ENCODE assay signal across 7 cellular contexts in genomic region chr10:104580774-104581675, GRCh38.
A peak's percentile ranks its signal among the peaks of the same experiment; 100 is the strongest.
DNase-seq lines count a peak whose midpoint lies in the region; ATAC-seq, FAIRE-seq and TF ChIP-seq lines count a peak whose summit lies in the region.

No MANE protein-coding gene starts in this region.

- 32% methylated on average over 19 of the region's 20 CpGs for WGBS in mammary epithelial cell (ENCODE audit: low coverage, missing lambda C conversion rate)

- H3K79me2 ChIP-seq in mammary epithelial cell (ENCODE audit: insufficient read depth, low read length) (no peaks in the 10 kb centered on the region), keratinocyte (ENCODE audit: control insufficient read depth, insufficient read depth, low read length) (no peaks in the 10 kb centered on the region)

- DNase-seq in NCI-H1694 treated with DMSO at 0.1 percent for 48 hours (lab: John Stamatoyannopoulos, UW) (peak; percentile 34), mammary epithelial cell (peak; percentile 57), keratinocyte (ENCODE audit: low read depth, low spot score) (peak; percentile 23)
- peak; percentile 45 to 71 for DNase-seq in stimulated activated CD4-positive, alpha-beta T cell treated with anti-CD3 and anti-CD28 coated beads, Interleukin-1b, Interleukin-23, amount 100 ng/mL, for 4 hours (ENCODE audit: low read depth in 2 of 2)

- no peaks in the 10 kb centered on the region for H3K9me1 ChIP-seq in keratinocyte (ENCODE audit: control insufficient read depth, extremely low read depth, insufficient read depth, low read length)

- in situ Hi-C loops in mammary epithelial cell (cut with MboI; ENCODE audit: low sequenced_read_pairs in 2 of 2) = loop anchor here in 1 of 2 donors (25.0 kb wide), 1 partner anchor 294 kb away; no protein-coding TSS in a partner anchor

- H3K36me3 ChIP-seq in mammary epithelial cell (ENCODE audit: insufficient read depth, low read length) (no peaks in the 10 kb centered on the region), keratinocyte (ENCODE audit: control insufficient read depth in 2 of 2, extremely low read depth in 1 of 2, insufficient read depth in 2 of 2, low read length in 2 of 2) (no peaks in the 10 kb centered on the region)

- H2AFZ ChIP-seq in mammary epithelial cell (ENCODE audit: low read depth, low read length) (peak overlapping the region; percentile 40), keratinocyte (ENCODE audit: control insufficient read depth, low read length) (peak overlapping the region; percentile 52)

- no peaks in the 10 kb centered on the region for H4K20me1 ChIP-seq in mammary epithelial cell (ENCODE audit: insufficient read depth, low read length)
- no peaks in the 10 kb centered on the region for H4K20me1 ChIP-seq in keratinocyte (ENCODE audit: control insufficient read depth, extremely low read depth, insufficient read depth, low read length)

- H3K9ac ChIP-seq in mammary epithelial cell (ENCODE audit: insufficient read depth, low read length) = no peak overlapping the region
- no peak overlapping the region for H3K9ac ChIP-seq in keratinocyte (ENCODE audit: control insufficient read depth, extremely low read depth, insufficient read depth, low read length)

- CTCF ChIA-PET in mammary epithelial cell (lab: Charles Lee; ENCODE audit: low non-redundant PET) = interaction anchor here (1.0 kb wide), 1 partner anchor 42 kb away, joined by 4 read pairs; no protein-coding TSS in a partner anchor

- ATAC-seq in HG02798 (IDR thresholded peaks at IDR 0.05; ENCODE audit: poor library complexity, unreplicated experiment) = peak; percentile 84

- H3K4me1 ChIP-seq in mammary epithelial cell (ENCODE audit: insufficient read depth, low read length) = peaks cover 20% of the 10 kb centered on the region
- H3K4me1 ChIP-seq in keratinocyte (ENCODE audit: control insufficient read depth, extremely low read depth, insufficient read depth, low read length) = peaks cover 18% of the 10 kb centered on the region

- FAIRE-seq in keratinocyte (lab: Jason Lieb, UNC) = peak; percentile 83

- no TSS peak for BruUV-seq in mammary epithelial cell (replicated peaks; lab: Mats Ljungman, UMichigan)

- TF ChIP-seq CTCF in GM12875 (IDR thresholded peaks at IDR 0.05; ENCODE audit: borderline replicate concordance, insufficient read depth, low read depth, low read length) (peak; percentile 85), WI38 (IDR thresholded peaks at IDR 0.05; ENCODE audit: low read depth, low read length) (peak; percentile 87), mammary epithelial cell (conservative IDR thresholded peaks at IDR 0.05 in 1 of 2, IDR thresholded peaks at IDR 0.05 in 1 of 2; ENCODE audit: extremely low read depth in 1 of 2, insufficient read depth in 1 of 2, low read depth in 1 of 2, low read length in 2 of 2) (peak; percentile 85 to 89), keratinocyte (optimal IDR thresholded peaks at IDR 0.05 in 1 of 3, IDR thresholded peaks at IDR 0.05 in 1 of 3, conservative IDR thresholded peaks at IDR 0.05 in 1 of 3; ENCODE audit: extremely low read depth in 1 of 3, insufficient read depth in 2 of 3, low read length in 3 of 3) (peak; percentile 82 to 92 (median 87))

- dilution Hi-C loops in mammary epithelial cell (cut with HindIII; ENCODE audit: low sequenced_read_pairs) (loop anchor here (25.0 kb wide), 1 partner anchor 169 kb away; no protein-coding TSS in a partner anchor), keratinocyte (cut with MboI; ENCODE audit: extremely low pct_ligation_motif_present, low sequenced_read_pairs) (loop anchor here (25.0 kb wide), 1 partner anchor 169 kb away; no protein-coding TSS in a partner anchor)

- H3K9me3 ChIP-seq in mammary epithelial cell (replicated peaks; ENCODE audit: insufficient read depth, low read length) (no peaks in the 10 kb centered on the region), keratinocyte (ENCODE audit: control insufficient read depth, low read depth, low read length) (no peaks in the 10 kb centered on the region)

- H3K4me2 ChIP-seq in mammary epithelial cell (ENCODE audit: insufficient read depth, low read depth, low read length) (peak overlapping the region; percentile 9), keratinocyte (ENCODE audit: control insufficient read depth, extremely low read depth, insufficient read depth, low read depth, low read length) (peak overlapping the region; percentile 38)

- intact Hi-C loops in mammary epithelial cell (cut with micrococcal nuclease) = loop anchor here (1.0 to 2.0 kb wide), 3 partner anchors 33 to 175 kb away; no protein-coding TSS in a partner anchor

- no peak overlapping the region for H3K27ac ChIP-seq in mammary epithelial cell (ENCODE audit: insufficient read depth, low read depth, low read length)
- no peak overlapping the region for H3K27ac ChIP-seq in keratinocyte (ENCODE audit: control insufficient read depth, insufficient read depth, low read length)

- no peak overlapping the region for H3K4me3 ChIP-seq in GM12875 (ENCODE audit: low read depth, low read length)
- no peak overlapping the region for H3K4me3 ChIP-seq in WI38 (ENCODE audit: low read depth, low read length)
- no peak overlapping the region for H3K4me3 ChIP-seq in mammary epithelial cell (replicated peaks in 1 of 3; ENCODE audit: insufficient read depth in 1 of 3, low read depth in 2 of 3, low read length in 3 of 3)
- H3K4me3 ChIP-seq in keratinocyte (ENCODE audit: control insufficient read depth in 2 of 3, extremely low read depth in 1 of 3, insufficient read depth in 2 of 3, low read depth in 1 of 3, low read length in 3 of 3) = no peak overlapping the region

- H3K27me3 ChIP-seq in mammary epithelial cell (ENCODE audit: insufficient read depth, low read length) = no peaks in the 10 kb centered on the region
- H3K27me3 ChIP-seq in keratinocyte (ENCODE audit: control insufficient read depth, extremely low read depth, insufficient read depth, low read length) = no peaks in the 10 kb centered on the region
